Comparison of ENCODE assay signal across 10 cellular contexts in the genomic region with DNA sequence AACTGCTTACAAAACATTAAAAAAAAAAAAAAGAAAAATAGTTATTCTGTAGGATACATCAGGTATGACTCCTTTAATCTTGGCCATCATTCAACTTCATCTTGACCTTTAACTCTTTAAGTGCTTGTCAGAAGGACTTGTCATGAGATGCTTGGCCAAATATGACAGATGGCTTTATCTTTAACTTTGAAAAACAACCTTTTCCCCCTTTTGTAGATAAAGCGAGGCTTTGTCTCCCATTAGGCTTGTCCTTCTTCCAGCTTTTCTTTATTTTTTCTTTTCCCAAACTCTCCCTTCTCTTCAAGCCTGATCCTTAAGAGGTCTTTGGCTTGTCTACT. TPM values are rescaled to one million over a fixed set of nuclear protein-coding genes. Genes with fewer than 3 reads are reported as not detected.
A peak's percentile ranks its signal among the peaks of the same experiment; 100 is the strongest.
DNase-seq lines count a peak whose midpoint lies in the region; ATAC-seq and TF ChIP-seq lines count a peak whose summit lies in the region.
"Had no signal": no experiment of that assay in that cellular context is flagged by ENCODE, and none has a peak within 500 bp of the region (broad histone marks: within the 10 kb centered on the region; RNA-seq: fewer than 3 reads in every experiment).

No MANE protein-coding gene starts in this region.

- TF ChIP-seq POLR2A in transverse colon (IDR thresholded peaks at IDR 0.05) = no peak

- DNase-seq in heart right ventricle (no peak), Right ventricle myocardium inferior (ENCODE audit: missing footprints) (no peak), transverse colon (no peak)
- no peak for DNase-seq in activated CD4-positive, alpha-beta memory T cell treated with anti-CD3 and anti-CD28 coated beads, Interleukin-2, amount 10 ng/mL, durations not matched to agents 7 days and 5 days
- DNase-seq: body of pancreas, left lung had no signal

- WGBS in heart right ventricle, 2 donors = 32 to 52% methylated on average over 1 of the region's 1 CpG
- 61 to 78% methylated on average over 1 of the region's 1 CpG for WGBS in transverse colon (ENCODE audit: low coverage in 1 of 2), 2 donors

- intact Hi-C loops in heart right ventricle (cut with DNase I) = loop anchor here in 6 of 10 donors (2.0 to 5.0 kb wide), 5 partner anchors 17 to 51 kb away; no protein-coding TSS in a partner anchor
- intact Hi-C loops in Right ventricle myocardium inferior (cut with DNase I) = loop anchor here (2.0 kb wide), 1 partner anchor 51 kb away; no protein-coding TSS in a partner anchor
- intact Hi-C loops in transverse colon (cut with DNase I; ENCODE audit: low total_unique reads) = no loop called here

- CTCF ChIA-PET in activated CD4-positive, alpha-beta memory T cell treated with anti-CD3 and anti-CD28 coated beads, Interleukin-2, amount 10 ng/mL, durations not matched to agents 7 days and 5 days (lab: Charles Lee) = no interaction called here

- in situ Hi-C loops in transverse colon (cut with MboI; ENCODE audit: low pct_ligation_motif_present in 1 of 4, low pct_unique_long_range_greater_than_20kb in 1 of 4, low sequenced_read_pairs in 3 of 4) = no loop called here

- no peak for ATAC-seq in heart right ventricle
- ATAC-seq in Right ventricle myocardium inferior = no peak
- ATAC-seq in GM21381 (IDR thresholded peaks at IDR 0.05; ENCODE audit: unreplicated experiment) = no peak
- ATAC-seq in HG03571 (IDR thresholded peaks at IDR 0.05; ENCODE audit: unreplicated experiment) = no peak
- no peak for ATAC-seq in HG02840 (IDR thresholded peaks at IDR 0.05; ENCODE audit: low FRiP score, unreplicated experiment)
- ATAC-seq: body of pancreas, left lung had no signal

- peak overlapping the region; percentile 94 for H3K27ac Mint-ChIP-seq in activated CD4-positive, alpha-beta memory T cell treated with anti-CD3 and anti-CD28 coated beads, Interleukin-2, amount 10 ng/mL, durations not matched to agents 7 days and 5 days

- peak overlapping the region in 6 of 10 donors; percentile 74 to 96 (median 88) for H3K4me3 ChIP-seq in heart right ventricle
- peak overlapping the region; percentile 94 for H3K4me3 ChIP-seq in iPS-18a (ENCODE audit: low read length)
- peak overlapping the region in 1 of 4 donors; percentile 97 for H3K4me3 ChIP-seq in transverse colon
- H3K4me3 ChIP-seq: body of pancreas had no signal

- no peaks in the 10 kb centered on the region for H3K9me3 ChIP-seq in heart right ventricle
- H3K9me3 ChIP-seq in iPS-18a (ENCODE audit: control insufficient read depth, low read depth, low read length) = no peaks in the 10 kb centered on the region
- H3K9me3 ChIP-seq in transverse colon = no peaks in the 10 kb centered on the region
- H3K9me3 ChIP-seq: body of pancreas, left lung had no signal

- H3K27me3 ChIP-seq in heart right ventricle (no peaks in the 10 kb centered on the region), iPS-18a (ENCODE audit: control insufficient read depth, insufficient read depth, low read length) (no peaks in the 10 kb centered on the region), transverse colon (no peaks in the 10 kb centered on the region)
- H3K27me3 ChIP-seq: body of pancreas, left lung had no signal

- peaks cover 68% of the 10 kb centered on the region for H3K36me3 Mint-ChIP-seq in activated CD4-positive, alpha-beta memory T cell treated with anti-CD3 and anti-CD28 coated beads, Interleukin-2, amount 10 ng/mL, durations not matched to agents 7 days and 5 days (ENCODE audit: low read depth)

- no peaks in the 10 kb centered on the region for H3K9me3 Mint-ChIP-seq in activated CD4-positive, alpha-beta memory T cell treated with anti-CD3 and anti-CD28 coated beads, Interleukin-2, amount 10 ng/mL, durations not matched to agents 7 days and 5 days

- H3K4me1 Mint-ChIP-seq in activated CD4-positive, alpha-beta memory T cell treated with anti-CD3 and anti-CD28 coated beads, Interleukin-2, amount 10 ng/mL, durations not matched to agents 7 days and 5 days = peaks cover 56% of the 10 kb centered on the region

- POLR2A ChIA-PET in activated CD4-positive, alpha-beta memory T cell treated with anti-CD3 and anti-CD28 coated beads, Interleukin-2, amount 10 ng/mL, durations not matched to agents 7 days and 5 days (lab: Charles Lee) = interaction anchor here (12.0 kb wide), 1 partner anchor 16 kb away, joined by 515 read pairs; a partner anchor contains a TSS

- H3K4me1 ChIP-seq in heart right ventricle (peaks cover 4 to 69% (median 50%) of the 10 kb centered on the region in 9 donors), iPS-18a (ENCODE audit: control insufficient read depth, low read depth, low read length) (peaks cover 27% of the 10 kb centered on the region), transverse colon (peaks cover 26 to 53% (median 35%) of the 10 kb centered on the region in 4 donors)

- H3K36me3 ChIP-seq in heart right ventricle (peaks cover 0 to 56% (median 8%) of the 10 kb centered on the region in 9 donors), iPS-18a (ENCODE audit: control insufficient read depth, low read depth, low read length) (peaks cover 54% of the 10 kb centered on the region), transverse colon (peaks cover 0 to 8% (median 2%) of the 10 kb centered on the region in 4 donors)

- TF ChIP-seq CTCF in heart right ventricle (IDR thresholded peaks at IDR 0.05) (no peak), transverse colon (IDR thresholded peaks at IDR 0.05) (no peak)

- no peaks in the 10 kb centered on the region for H3K27me3 Mint-ChIP-seq in activated CD4-positive, alpha-beta memory T cell treated with anti-CD3 and anti-CD28 coated beads, Interleukin-2, amount 10 ng/mL, durations not matched to agents 7 days and 5 days

- H3K4me3 Mint-ChIP-seq in activated CD4-positive, alpha-beta memory T cell treated with anti-CD3 and anti-CD28 coated beads, Interleukin-2, amount 10 ng/mL, durations not matched to agents 7 days and 5 days = peak overlapping the region; percentile 91

- peak overlapping the region; percentile 99 for H3K9ac ChIP-seq in iPS-18a (ENCODE audit: low read length)

- TF ChIP-seq EP300 in transverse colon (IDR thresholded peaks at IDR 0.05; ENCODE audit: low read depth) = no peak

- H3K27ac ChIP-seq in heart right ventricle = peak overlapping the region in 5 of 10 donors; percentile 30 to 99 (median 97)
- no peak overlapping the region for H3K27ac ChIP-seq in iPS-18a (ENCODE audit: low read length)
- H3K27ac ChIP-seq in transverse colon = peak overlapping the region; percentile 27 to 98 (median 96)
- H3K27ac ChIP-seq: left lung had no signal

RNA-seq across cellular contexts. Expression of a gene that starts 2.3 kb away (rescaled TPM):
- total RNA-seq in heart right ventricle = 10 to 100 TPM; 40.7 to 65.8 (median 52.8) TPM
- polyA plus RNA-seq in heart right ventricle = 10 to 100 TPM; 32.9 to 70.2 TPM
- total RNA-seq in Right ventricle myocardium inferior = 51.9 TPM
- 100 to 1,000 TPM; 191 to 192 TPM for total RNA-seq in activated CD4-positive, alpha-beta memory T cell treated with anti-CD3 and anti-CD28 coated beads, Interleukin-2, amount 10 ng/mL, durations not matched to agents 7 days and 5 days
- total RNA-seq in transverse colon = 100 to 1,000 TPM in 1 of 4 donors, 10 to 100 TPM in 3; 58.4 to 140 (median 91.3) TPM

RNA-seq across cellular contexts. Expression of a gene that starts 18.2 kb away (rescaled TPM):
- total RNA-seq in heart right ventricle = 100 to 1,000 TPM in 5 of 10 donors, 10 to 100 TPM in 5; 65.1 to 129 (median 93.8) TPM
- polyA plus RNA-seq in heart right ventricle = 10 to 100 TPM; 58.4 to 60.6 TPM
- 85.8 TPM for total RNA-seq in Right ventricle myocardium inferior
- total RNA-seq in activated CD4-positive, alpha-beta memory T cell treated with anti-CD3 and anti-CD28 coated beads, Interleukin-2, amount 10 ng/mL, durations not matched to agents 7 days and 5 days = 100 to 1,000 TPM; 153 to 158 TPM
- 100 to 1,000 TPM in 2 of 4 donors, 10 to 100 TPM in 2; 98.0 to 136 (median 111) TPM for total RNA-seq in transverse colon
